Comparison of ENCODE assay signal across 8 cellular contexts in the genomic region with DNA sequence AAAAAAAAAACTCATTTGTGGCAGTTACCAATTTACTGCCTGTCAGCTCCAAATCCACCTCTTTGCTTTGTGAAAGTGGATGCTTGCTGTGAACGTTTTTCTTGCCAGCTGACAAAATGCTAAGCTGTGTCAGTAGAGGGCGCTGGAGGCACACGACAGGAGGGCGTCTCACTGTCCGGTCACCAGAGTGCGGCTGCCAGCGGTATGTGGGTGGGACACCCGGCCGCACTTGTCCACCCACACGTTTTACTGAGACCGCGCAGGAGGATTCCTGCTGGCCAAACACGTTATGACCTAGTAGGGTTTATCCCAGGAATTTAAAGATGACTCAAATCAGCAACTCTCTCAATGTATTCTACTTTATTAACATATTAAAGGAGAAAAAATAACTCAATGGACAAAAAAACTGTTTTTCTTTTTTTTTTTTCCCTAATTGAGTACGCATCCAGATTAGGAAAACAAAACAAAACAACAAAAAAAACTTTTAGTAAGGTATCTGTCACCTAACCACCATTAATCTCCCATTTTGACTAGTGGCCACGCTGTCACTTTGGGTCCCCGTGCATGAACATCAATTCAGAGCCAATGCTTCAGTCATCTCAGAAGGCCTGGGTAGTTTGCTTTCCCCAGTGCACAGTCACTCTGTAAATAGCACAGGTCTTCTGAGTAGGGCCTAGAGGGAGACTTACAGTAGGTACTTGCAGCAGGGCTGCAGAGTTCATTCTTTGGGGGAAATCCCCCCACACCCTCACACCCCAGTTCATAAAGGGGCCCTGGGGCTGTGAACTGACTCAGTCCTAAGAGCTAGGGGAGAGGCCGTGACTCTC. TPM values are rescaled to one million over a fixed set of nuclear protein-coding genes. Genes with fewer than 3 reads are reported as not detected.
DNase-seq lines count a peak whose midpoint lies in the region; ATAC-seq, FAIRE-seq and TF ChIP-seq lines count a peak whose summit lies in the region.

No MANE protein-coding gene starts in this region.

- no peaks in the 10 kb centered on the region for H3K4me1 ChIP-seq in HAP-1
- H3K4me1 ChIP-seq in pancreas, result peaks cover 0 to 3% (median 0%) of the 10 kb centered on the region in 3 donors
- peaks cover 0 to 14% (median 0%) of the 10 kb centered on the region in 4 donors for H3K4me1 ChIP-seq in tibial nerve

- peak; percentile 92 for DNase-seq in GM04504 (ENCODE audit: low read depth)
- peak; percentile 81 to 93 for DNase-seq in HAP-1 (ENCODE audit: low spot score in 2 of 2)
- DNase-seq in M059J (ENCODE audit: low read depth), result peak; percentile 95
- DNase-seq in SK-MEL-5 (ENCODE audit: low read depth, low spot score), result peak; percentile 89
- DNase-seq in activated gamma-delta T cell treated with anti-CD3 and anti-CD28 coated beads, Interleukin-2, amount 50 U/mL, for 16 hours (ENCODE audit: low read depth), result peak; percentile 65
- DNase-seq in frontal cortex (ENCODE audit: low spot score in 2 of 2), result peak; percentile 60 to 74
- peak; percentile 75 to 88 (median 86) for DNase-seq in pancreas
- peak; percentile 76 to 90 for DNase-seq in tibial nerve (ENCODE audit: low spot score in 2 of 2)

- in situ Hi-C loops in HAP-1 (cut with MboI; ENCODE audit: low sequenced_read_pairs), result no loop called here
- in situ Hi-C loops in SK-MEL-5 (cut with HindIII; ENCODE audit: low pct_unique_long_range_greater_than_20kb, low sequenced_read_pairs), result no loop called here

- intact Hi-C loops in pancreas (cut with DNase I), result no loop called here

- peak; percentile 84 to 100 (median 98) for ATAC-seq in pancreas

- TF ChIP-seq CTCF in pancreas (IDR thresholded peaks at IDR 0.05) (peak; percentile 56 to 94 (median 74)), tibial nerve (IDR thresholded peaks at IDR 0.05) (peak; percentile 88 to 90 (median 88))

- FAIRE-seq in frontal cortex (lab: Jason Lieb, UNC) (no peak), pancreas (lab: Jason Lieb, UNC) (no peak)

- H3K27me3 ChIP-seq in HAP-1 (ENCODE audit: low read depth), result no peaks in the 10 kb centered on the region
- no peaks in the 10 kb centered on the region for H3K27me3 ChIP-seq in pancreas
- H3K27me3 ChIP-seq in tibial nerve, result no peaks in the 10 kb centered on the region

- peak in 1 of 2 donors; percentile 43 for TF ChIP-seq EP300 in tibial nerve (IDR thresholded peaks at IDR 0.05)

- H3K36me3 ChIP-seq in HAP-1 (replicated peaks) (no peaks in the 10 kb centered on the region), pancreas (no peaks in the 10 kb centered on the region), tibial nerve (no peaks in the 10 kb centered on the region)

- no peak for TF ChIP-seq POLR2A in tibial nerve (IDR thresholded peaks at IDR 0.05)

- H3K27ac ChIP-seq in pancreas (no peak overlapping the region), tibial nerve (peak overlapping the region in 2 of 4 donors; percentile 5 to 34)

- H3K9me3 ChIP-seq in HAP-1 (0 out of 2 replicates have a peak, but pooled peaks cover 3% of the 10 kb centered on the region), pancreas (no peaks in the 10 kb centered on the region), tibial nerve (no peaks in the 10 kb centered on the region)

- 11 to 12% methylated on average over 17 of the region's 17 CpGs for WGBS in pancreas, 2 donors
- 11 to 14% methylated on average over 17 of the region's 17 CpGs for WGBS in tibial nerve, 2 donors

- H3K4me3 ChIP-seq in HAP-1, result no peak overlapping the region
- H3K4me3 ChIP-seq in pancreas, result no peak overlapping the region
- no peak overlapping the region for H3K4me3 ChIP-seq in tibial nerve

RNA-seq across cellular contexts. Expression of a gene that starts 43.8 kb away (rescaled TPM):
- total RNA-seq in M059J (2014; rRNA removed; shearing (Covaris generic)), result 851 and 1,020 TPM in 2 replicates
- 1,758 and 1,770 TPM in 2 replicates for total RNA-seq in SK-MEL-5 (2014; rRNA removed; shearing (Covaris generic))
- polyA plus RNA-seq in SK-MEL-5 (2015; cell fraction: cytosol; rRNA removed), result 718 and 1,008 TPM in 2 replicates
- 211 and 293 TPM in 2 replicates for polyA plus RNA-seq in SK-MEL-5 (2015; cell fraction: nucleus; rRNA removed)
- total RNA-seq in frontal cortex (1,311 TPM), pancreas (100 to 1,000 TPM; 466 to 854 (median 649) TPM), tibial nerve (100 to 1,000 TPM; 250 to 531 (median 413) TPM)
- polyA plus RNA-seq in pancreas, result 1,000 to 10,000 TPM in 1 of 2 donors, 100 to 1,000 TPM in 1; 982 to 1,015 TPM

RNA-seq across cellular contexts. Expression of a gene that starts 53.8 kb away (rescaled TPM):
- 7.1 and 7.7 TPM in 2 replicates for total RNA-seq in M059J (2014; rRNA removed; shearing (Covaris generic))
- total RNA-seq in SK-MEL-5 (2014; rRNA removed; shearing (Covaris generic)), result 5.7 and 6.5 TPM in 2 replicates
- 5.9 and 9.9 TPM in 2 replicates for polyA plus RNA-seq in SK-MEL-5 (2015; cell fraction: cytosol; rRNA removed)
- polyA plus RNA-seq in SK-MEL-5 (2015; cell fraction: nucleus; rRNA removed), result 13.9 and 15.1 TPM in 2 replicates
- total RNA-seq in frontal cortex, result 13.5 TPM
- 1 to 10 TPM; 3.1 to 6.4 (median 4.8) TPM for total RNA-seq in pancreas
- 1 to 10 TPM; 2.2 to 4.0 TPM for polyA plus RNA-seq in pancreas
- 1 to 10 TPM; 5.7 to 9.0 (median 7.1) TPM for total RNA-seq in tibial nerve
